Comparison of ENCODE assay signal across 18 cellular contexts in the genomic region with DNA sequence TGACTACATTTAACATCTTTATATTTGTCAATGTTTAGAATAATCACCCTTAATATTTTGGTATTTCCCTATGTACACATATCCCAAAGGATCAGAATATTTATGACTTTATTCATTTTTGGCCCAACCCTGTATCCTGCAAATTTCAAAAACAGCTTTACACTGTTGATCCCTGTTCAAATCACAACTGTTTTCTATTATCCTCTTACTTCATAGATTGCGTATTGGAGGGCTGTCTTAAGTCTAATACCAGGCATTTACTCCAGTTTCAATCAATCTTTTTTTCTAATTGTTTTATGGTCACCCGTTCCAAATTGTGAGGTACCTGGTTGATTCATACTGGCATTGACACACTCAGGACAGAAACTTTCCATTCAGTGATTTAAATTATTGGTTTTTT.
DNase-seq lines count a peak whose midpoint lies in the region; ATAC-seq lines count a peak whose summit lies in the region.
"Had no signal": no experiment of that assay in that cellular context is flagged by ENCODE, and none has a peak within 500 bp of the region (broad histone marks: within the 10 kb centered on the region; RNA-seq: fewer than 3 reads in every experiment).

No MANE protein-coding gene starts in this region.

- H3K27ac ChIP-seq in GM23248 (no peak overlapping the region), mesenchymal stem cell (ENCODE audit: low read length, poor library complexity, severe bottlenecking) (no peak overlapping the region)
- H3K27ac ChIP-seq: BLaER1 treated with 17β-estradiol and CSF1 and Interleukin-3, amounts not matched to agents 10 nM and 100 nM; HL-60 had no signal

- peaks cover 0 to 10% of the 10 kb centered on the region in 2 donors for H3K27me3 Mint-ChIP-seq in T-cell

- no peak overlapping the region for H3K27ac Mint-ChIP-seq in T-cell
- H3K27ac Mint-ChIP-seq: B cell; CD8-positive, alpha-beta T cell; IgD-negative memory B cell had no signal

- H3K79me2 ChIP-seq in GM23248 (ENCODE audit: insufficient read depth): no peaks in the 10 kb centered on the region

- no peaks in the 10 kb centered on the region for H3K36me3 Mint-ChIP-seq in T-cell
- H3K36me3 Mint-ChIP-seq: CD8-positive, alpha-beta T cell; IgD-negative memory B cell had no signal

- no peak overlapping the region for H3K9ac ChIP-seq in GM23248
- H3K9ac ChIP-seq in mesenchymal stem cell (ENCODE audit: low read length): peak overlapping the region; percentile 73
- H3K9ac ChIP-seq: BLaER1 treated with 17β-estradiol and CSF1 and Interleukin-3, amounts not matched to agents 10 nM and 100 nM had no signal

- H3K27me3 ChIP-seq in GM23248 (replicated peaks; ENCODE audit: insufficient read depth) (no peaks in the 10 kb centered on the region), mesenchymal stem cell (ENCODE audit: control insufficient read depth in 1 of 2, insufficient read depth in 1 of 2, low read length in 2 of 2) (no peaks in the 10 kb centered on the region), H7 (ENCODE audit: control insufficient read depth, insufficient read depth, low read length) (no peaks in the 10 kb centered on the region)
- H3K27me3 ChIP-seq: BLaER1 treated with 17β-estradiol and CSF1 and Interleukin-3, amounts not matched to agents 10 nM and 100 nM had no signal

- H3K9me3 ChIP-seq in GM23248 (ENCODE audit: low read depth): no peaks in the 10 kb centered on the region
- no peaks in the 10 kb centered on the region for H3K9me3 ChIP-seq in mesenchymal stem cell (ENCODE audit: control insufficient read depth, low read length)
- H3K9me3 ChIP-seq: BLaER1 treated with 17β-estradiol and CSF1 and Interleukin-3, amounts not matched to agents 10 nM and 100 nM; HAP-1 had no signal

- H2BK12ac ChIP-seq in mesenchymal stem cell (ENCODE audit: low read length in 2 of 2): no peak overlapping the region

- no peak overlapping the region for H3K4me3 Mint-ChIP-seq in T-cell
- H3K4me3 Mint-ChIP-seq: B cell; CD8-positive, alpha-beta T cell; IgD-negative memory B cell had no signal

- POLR2A ChIA-PET in T-cell (lab: Charles Lee): no interaction called here

- peaks cover 11% of the 10 kb centered on the region for H3K4me1 ChIP-seq in GM23248 (ENCODE audit: insufficient read depth)
- no peaks in the 10 kb centered on the region for H3K4me1 ChIP-seq in mesenchymal stem cell (ENCODE audit: control insufficient read depth, insufficient read depth, low read depth, low read length)
- H3K4me1 ChIP-seq: BLaER1 treated with 17β-estradiol and CSF1 and Interleukin-3, amounts not matched to agents 10 nM and 100 nM had no signal

- H2BK5ac ChIP-seq in mesenchymal stem cell (ENCODE audit: low read depth, low read length, poor library complexity, severe bottlenecking): no peak overlapping the region

- no peaks in the 10 kb centered on the region for H3K79me1 ChIP-seq in mesenchymal stem cell (replicated peaks; ENCODE audit: low read length, poor library complexity, severe bottlenecking)

- H3K18ac ChIP-seq in mesenchymal stem cell (ENCODE audit: low read depth in 1 of 2, low read length in 2 of 2): no peak overlapping the region

- CTCF ChIA-PET in T-cell (lab: Charles Lee): no interaction called here

- H3K4me3 ChIP-seq in GM23248 (no peak overlapping the region), mesenchymal stem cell (ENCODE audit: insufficient read depth in 1 of 2, low read depth in 1 of 2, low read length in 2 of 2) (no peak overlapping the region), H7 (ENCODE audit: insufficient read depth, low read depth, low read length) (no peak overlapping the region)
- H3K4me3 ChIP-seq: BLaER1 treated with 17β-estradiol and CSF1 and Interleukin-3, amounts not matched to agents 10 nM and 100 nM; GM12878; HAP-1 had no signal

- H3K23ac ChIP-seq in mesenchymal stem cell (ENCODE audit: low read length in 2 of 2): no peak overlapping the region

- no peak overlapping the region for H3K14ac ChIP-seq in mesenchymal stem cell (ENCODE audit: low read length in 2 of 2)

- DNase-seq in GM23248 (peak; percentile 10), fibroblast of gingiva (ENCODE audit: low read depth) (peak; percentile 67), mesenchymal stem cell (no peak), iPS-NIHi7 (ENCODE audit: extremely low spot score) (no peak), T-cell (no peak), NCI-H1417 treated with DMSO at 0.1 percent for 48 hours (lab: John Stamatoyannopoulos, UW) (no peak), H7 (no peak)
- DNase-seq: 8988T; Calu3; CD8-positive, alpha-beta T cell; DMS79 treated with DMSO at 0.1 percent for 48 hours; GF-D8 had no signal

- no peak overlapping the region for H4K8ac ChIP-seq in mesenchymal stem cell (ENCODE audit: low read length)

- H2AFZ ChIP-seq in GM23248: 0 out of 2 replicates have a peak overlapping the region, but pooled peaks have one; percentile 2
- H2AFZ ChIP-seq in mesenchymal stem cell (ENCODE audit: low read depth, low read length): no peak overlapping the region

- no peak overlapping the region for H3K4me2 ChIP-seq in GM23248 (ENCODE audit: unreplicated experiment)
- H3K4me2 ChIP-seq in mesenchymal stem cell (ENCODE audit: low read length, poor library complexity, severe bottlenecking): no peak overlapping the region
- H3K4me2 ChIP-seq: BLaER1 treated with 17β-estradiol and CSF1 and Interleukin-3, amounts not matched to agents 10 nM and 100 nM had no signal

- no peak overlapping the region for H2AK5ac ChIP-seq in mesenchymal stem cell (ENCODE audit: low read length, severe bottlenecking)

- no peaks in the 10 kb centered on the region for H3K9me3 Mint-ChIP-seq in T-cell
- H3K9me3 Mint-ChIP-seq: CD8-positive, alpha-beta T cell; IgD-negative memory B cell had no signal

- no peak overlapping the region for H2BK120ac ChIP-seq in mesenchymal stem cell (ENCODE audit: low read depth, low read length)

- in situ Hi-C loops in GM23248 (cut with MboI): no loop called here

- H4K91ac ChIP-seq in mesenchymal stem cell (ENCODE audit: low read length): no peak overlapping the region

- peaks cover 9% of the 10 kb centered on the region; the same call in 1 of the 2 replicates for H3F3A ChIP-seq in GM23248 (ENCODE audit: insufficient read depth)

- no peaks in the 10 kb centered on the region for H3K9me2 ChIP-seq in GM23248 (ENCODE audit: insufficient read depth)

- no peaks in the 10 kb centered on the region for H3K36me3 ChIP-seq in GM23248 (ENCODE audit: low read depth)
- no peaks in the 10 kb centered on the region for H3K36me3 ChIP-seq in mesenchymal stem cell (ENCODE audit: control insufficient read depth in 1 of 2, insufficient read depth in 2 of 2, low read depth in 1 of 2, low read length in 2 of 2)
- no peaks in the 10 kb centered on the region for H3K36me3 ChIP-seq in H7 (replicated peaks; ENCODE audit: control insufficient read depth, insufficient read depth, low read length)
- H3K36me3 ChIP-seq: BLaER1 treated with 17β-estradiol and CSF1 and Interleukin-3, amounts not matched to agents 10 nM and 100 nM; HAP-1 had no signal

- no peak for ATAC-seq in T-cell (replicated peaks in 1 of 4)
- ATAC-seq: CD8-positive, alpha-beta T cell; GM12878 had no signal

- no peak overlapping the region for H2BK15ac ChIP-seq in mesenchymal stem cell (ENCODE audit: low read depth, poor library complexity, severe bottlenecking)

- no peak overlapping the region for H3K4ac ChIP-seq in mesenchymal stem cell (ENCODE audit: low read depth in 1 of 2, low read length in 2 of 2)

- 28 to 32% methylated on average over 2 of the region's 2 CpGs for WGBS in GM23248 (ENCODE audit: low coverage in 1 of 2, low lambda C conversion rate in 2 of 2, missing lambda C conversion rate in 2 of 2), 2 experiments
- 100% methylated on average over 2 of the region's 2 CpGs for WGBS in mesenchymal stem cell

- H3K4me1 Mint-ChIP-seq in T-cell: no peaks in the 10 kb centered on the region
- H3K4me1 Mint-ChIP-seq: B cell, IgD-negative memory B cell had no signal

- H4K20me1 ChIP-seq in GM23248 (ENCODE audit: insufficient read depth): no peaks in the 10 kb centered on the region
- H4K20me1 ChIP-seq: BLaER1 treated with 17β-estradiol and CSF1 and Interleukin-3, amounts not matched to agents 10 nM and 100 nM had no signal

Comparison
In these comparisons a context has a peak if more than half of its experiments do, and no peak if none do; other contexts are left out.
1. DNase-seq: peak in GM23248 (single experiment) and fibroblast of gingiva (single experiment); none in mesenchymal stem cell (single experiment), iPS-NIHi7 (single experiment), T-cell (0 of 34), NCI-H1417 treated with DMSO at 0.1 percent for 48 hours (single experiment) and H7 (single experiment).